8 cellular contexts compared by ENCODE assay signal in the genomic region with DNA sequence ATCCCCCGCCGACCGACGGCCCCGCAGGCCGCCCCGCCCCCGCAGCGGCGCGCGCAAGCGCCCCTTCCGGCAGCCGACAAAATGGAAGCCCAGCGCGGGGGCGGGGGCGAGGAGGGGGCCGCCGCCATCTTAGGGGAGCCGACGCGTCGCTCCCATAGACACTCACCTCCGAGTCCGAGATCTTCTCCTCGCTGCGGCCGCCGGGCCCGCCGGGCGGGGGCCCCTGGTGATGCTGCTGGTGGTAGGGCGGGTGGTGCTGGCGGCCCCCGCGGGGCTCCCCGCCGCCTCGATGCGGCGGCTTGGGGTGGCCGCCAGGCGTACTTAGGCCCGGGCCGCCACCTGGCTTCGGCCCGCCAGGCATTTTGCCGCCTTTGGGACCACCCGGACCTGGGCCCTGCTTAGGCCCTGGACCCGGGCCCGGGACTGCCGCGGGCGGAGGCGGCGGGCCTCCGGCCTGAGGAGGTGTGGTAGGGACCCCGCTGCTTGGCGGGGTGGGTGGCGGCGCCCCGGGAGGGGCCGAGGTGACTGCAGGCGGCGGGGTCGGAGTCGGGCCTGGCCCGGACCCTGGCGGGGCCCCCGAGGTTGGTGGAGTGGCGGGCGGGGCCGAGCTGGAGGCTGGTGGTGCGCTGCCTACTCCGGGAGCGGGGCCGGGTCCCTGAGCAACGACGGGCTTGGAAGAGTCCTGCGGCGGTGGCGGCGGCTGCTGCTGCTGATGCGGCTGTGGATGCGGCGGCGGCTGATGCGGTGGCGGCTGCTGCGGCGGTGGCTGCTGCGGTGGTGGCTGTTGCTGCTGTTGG. TPM values are rescaled to one million over a fixed set of nuclear protein-coding genes. Genes with fewer than 3 reads are reported as not detected.
DNase-seq lines count a peak whose midpoint lies in the region; ATAC-seq and TF ChIP-seq lines count a peak whose summit lies in the region.

No MANE protein-coding gene starts in this region.

- H3K9me3 ChIP-seq in WERI-Rb-1 (ENCODE audit: severe bottlenecking) (peaks cover 4% of the 10 kb centered on the region), smooth muscle cell (replicated peaks; ENCODE audit: low read depth) (no peaks in the 10 kb centered on the region)

- H3K9ac ChIP-seq in smooth muscle cell (ENCODE audit: low read depth) = peak overlapping the region; percentile 100

- H3K79me2 ChIP-seq in smooth muscle cell (ENCODE audit: low read depth) = peaks cover 56% of the 10 kb centered on the region

- H3K4me2 ChIP-seq in smooth muscle cell = peak overlapping the region; percentile 92

- no peaks in the 10 kb centered on the region for H3K9me3 Mint-ChIP-seq in immature natural killer cell

- H4K20me1 ChIP-seq in smooth muscle cell (ENCODE audit: low read depth) = peaks cover 52% of the 10 kb centered on the region

- H3K36me3 Mint-ChIP-seq in immature natural killer cell = peaks cover 25 to 45% (median 42%) of the 10 kb centered on the region in 3 donors

- peaks cover 55 to 58% of the 10 kb centered on the region in 2 donors for H3K4me1 Mint-ChIP-seq in immature natural killer cell

- peaks cover 33% of the 10 kb centered on the region for H3K4me1 ChIP-seq in smooth muscle cell (ENCODE audit: low read depth)

- H3K4me3 ChIP-seq in WERI-Rb-1 (ENCODE audit: low read depth, low read length) (peak overlapping the region; percentile 78), smooth muscle cell (peak overlapping the region; percentile 95)

- H2AFZ ChIP-seq in smooth muscle cell (ENCODE audit: low read depth) = no peak overlapping the region

- peak overlapping the region; percentile 92 to 99 (median 98) for H3K27ac Mint-ChIP-seq in immature natural killer cell

- H3K27ac ChIP-seq in WERI-Rb-1 = peak overlapping the region; percentile 99
- H3K27ac ChIP-seq in smooth muscle cell (ENCODE audit: low read depth) = peak overlapping the region; percentile 97

- TF ChIP-seq CTCF in GM13977 (IDR thresholded peaks at IDR 0.05; ENCODE audit: extremely low read depth, insufficient read depth, missing control alignments) = peak; percentile 31
- no peak for TF ChIP-seq CTCF in WERI-Rb-1 (IDR thresholded peaks at IDR 0.05; ENCODE audit: low read depth, low read length)
- peak; percentile 13 for TF ChIP-seq CTCF in smooth muscle cell (IDR thresholded peaks at IDR 0.05; ENCODE audit: borderline replicate concordance, insufficient read depth, poor library complexity, severe bottlenecking)

- peak; percentile 93 for DNase-seq in GM13977 (ENCODE audit: low spot score)
- peak; percentile 67 for DNase-seq in NCI-H2171 treated with DMSO at 0.1 percent for 48 hours (lab: John Stamatoyannopoulos, UW)
- DNase-seq in WERI-Rb-1 = peak; percentile 78
- DNase-seq in T47D (ENCODE audit: low read depth in 1 of 2, low spot score in 1 of 2) = peak; percentile 51 to 78
- DNase-seq in immature natural killer cell = peak; percentile 90 to 92 (median 91)
- DNase-seq in smooth muscle cell (lab: John Stamatoyannopoulos, UW; ENCODE audit: unreplicated experiment) = peak; percentile 47
- DNase-seq in cerebellar nuclear complex (lab: John Stamatoyannopoulos, UW) = no peak

- in situ Hi-C loops in GM13977 (cut with MboI; ENCODE audit: low pct_unique_long_range_greater_than_20kb, low sequenced_read_pairs, unreplicated experiment) (no loop called here), T47D (cut with HindIII; ENCODE audit: low pct_unique_long_range_greater_than_20kb, low sequenced_read_pairs) (no loop called here)

- H3K36me3 ChIP-seq in WERI-Rb-1 = peaks cover 57% of the 10 kb centered on the region
- peaks cover 24% of the 10 kb centered on the region for H3K36me3 ChIP-seq in smooth muscle cell (ENCODE audit: low read depth)

- H3F3A ChIP-seq in smooth muscle cell (ENCODE audit: low read depth) = peaks cover 23% of the 10 kb centered on the region

- under 1% methylated on average over 45 of the region's 94 CpGs for WGBS in smooth muscle cell (ENCODE audit: low lambda C conversion rate)

- peak overlapping the region; percentile 89 to 98 (median 95) for H3K4me3 Mint-ChIP-seq in immature natural killer cell

- H3K27me3 ChIP-seq in WERI-Rb-1 (ENCODE audit: insufficient read depth, low read depth, severe bottlenecking) = no peaks in the 10 kb centered on the region
- no peaks in the 10 kb centered on the region for H3K27me3 ChIP-seq in smooth muscle cell (ENCODE audit: low read depth)

- H3K27me3 Mint-ChIP-seq in immature natural killer cell (ENCODE audit: low read depth in 3 of 3) = peaks cover 12 to 28% (median 22%) of the 10 kb centered on the region in 3 donors

- ATAC-seq in HG02973 (IDR thresholded peaks at IDR 0.05; ENCODE audit: unreplicated experiment) = peak; percentile 31

RNA-seq across cellular contexts. Expression of a gene that starts 0.7 kb away (rescaled TPM):
- polyA plus RNA-seq in immature natural killer cell (100 to 1,000 TPM in 1 of 3 donors, 10 to 100 TPM in 2; 35.4 to 155 (median 82.1) TPM), smooth muscle cell (73.0 and 111 TPM in 2 replicates)
- total RNA-seq in smooth muscle cell = 119 and 145 TPM in 2 replicates

Comparison
In these comparisons a context has a peak if more than half of its experiments do, and no peak if none do; other contexts are left out.
1. DNase-seq: peak in GM13977 (single experiment), NCI-H2171 treated with DMSO at 0.1 percent for 48 hours (single experiment), WERI-Rb-1 (single experiment), T47D (2 of 2), immature natural killer cell (3 of 3) and smooth muscle cell (single experiment); none in cerebellar nuclear complex (0 of 2).